In the genomic region with DNA sequence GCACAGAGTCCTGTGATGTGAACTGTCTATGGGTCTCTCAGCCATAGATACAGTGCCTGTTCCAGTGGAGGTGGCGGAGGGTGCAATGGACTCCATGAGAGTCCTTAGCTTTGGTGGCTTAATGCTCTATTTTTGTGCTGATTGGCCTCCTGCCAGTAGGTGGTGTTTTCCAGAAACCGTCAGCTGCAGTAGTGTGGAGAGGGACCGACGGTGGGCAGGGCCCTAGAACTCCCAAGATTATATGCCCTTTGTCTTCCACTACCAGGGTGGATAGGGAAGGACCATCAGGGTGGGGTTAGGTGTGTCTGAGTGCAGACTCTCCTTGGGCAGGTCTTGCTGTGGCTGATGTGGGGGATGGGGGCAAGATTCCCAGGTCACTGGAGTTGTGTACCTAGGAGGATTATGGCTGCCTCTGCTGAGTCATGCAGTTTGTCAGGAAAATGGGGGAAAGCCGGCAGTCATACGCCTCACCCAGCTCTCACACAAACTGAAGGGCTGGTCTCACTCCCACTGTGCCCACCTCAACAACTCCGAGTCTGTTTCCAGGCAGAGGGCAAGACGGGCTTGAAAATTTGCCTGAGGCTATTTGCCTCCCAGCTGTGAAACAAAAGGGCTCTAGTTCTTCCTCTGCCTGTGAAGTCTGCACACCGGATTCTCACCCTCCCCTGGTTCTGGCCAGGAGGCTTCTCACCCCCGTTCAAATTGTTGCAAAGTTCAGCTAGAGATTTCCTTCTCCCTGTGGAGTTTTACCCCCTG, we compare ENCODE assay signal across 1 cellular context.
TF ChIP-seq lines count a peak whose summit lies in the region.

No MANE protein-coding gene starts in this region.

TF ChIP-seq in H1, 55 proteins besides CTCF, POLR2A, EP300 and RAD21:
- TF ChIP-seq RXRA (IDR thresholded peaks at IDR 0.05; ENCODE audit: insufficient read depth, low read depth, low read length) (no peak), SRF (IDR thresholded peaks at IDR 0.05; ENCODE audit: low read depth, low read length) (no peak), SP1 (IDR thresholded peaks at IDR 0.05; ENCODE audit: low read depth, low read length) (no peak), ATF2 (IDR thresholded peaks at IDR 0.05; ENCODE audit: low read length) (no peak), EZH2 (IDR thresholded peaks at IDR 0.05; ENCODE audit: low read depth, low read length, severe bottlenecking) (no peak), SIN3A (conservative IDR thresholded peaks at IDR 0.05 in 1 of 2, IDR thresholded peaks at IDR 0.05 in 1 of 2; ENCODE audit: low read depth in 1 of 2, low read length in 2 of 2) (no peak), TCF12 (IDR thresholded peaks at IDR 0.05; ENCODE audit: low read depth, low read length) (no peak), SIX5 (IDR thresholded peaks at IDR 0.05; ENCODE audit: low read depth, low read length) (no peak), POU5F1 (IDR thresholded peaks at IDR 0.05; ENCODE audit: low read depth, low read length) (no peak), KDM1A (IDR thresholded peaks at IDR 0.05; ENCODE audit: borderline replicate concordance, low read length) (no peak), CEBPB (IDR thresholded peaks at IDR 0.05; ENCODE audit: low read depth, low read length) (no peak), CBX5 (IDR thresholded peaks at IDR 0.05; ENCODE audit: low read depth, low read length) (no peak), SUZ12 (IDR thresholded peaks at IDR 0.05; ENCODE audit: low read length) (no peak), ASH2L (IDR thresholded peaks at IDR 0.05; ENCODE audit: low read length) (no peak), RFX5 (IDR thresholded peaks at IDR 0.05; ENCODE audit: borderline replicate concordance, low read depth, low read length) (no peak), TAF7 (optimal IDR thresholded peaks at IDR 0.05; ENCODE audit: borderline replicate concordance, low read depth, low read length) (no peak), CTBP2 (IDR thresholded peaks at IDR 0.05; ENCODE audit: borderline replicate concordance, insufficient read depth, insufficient read length, low read length) (no peak)
- TF ChIP-seq, protein P1, sequence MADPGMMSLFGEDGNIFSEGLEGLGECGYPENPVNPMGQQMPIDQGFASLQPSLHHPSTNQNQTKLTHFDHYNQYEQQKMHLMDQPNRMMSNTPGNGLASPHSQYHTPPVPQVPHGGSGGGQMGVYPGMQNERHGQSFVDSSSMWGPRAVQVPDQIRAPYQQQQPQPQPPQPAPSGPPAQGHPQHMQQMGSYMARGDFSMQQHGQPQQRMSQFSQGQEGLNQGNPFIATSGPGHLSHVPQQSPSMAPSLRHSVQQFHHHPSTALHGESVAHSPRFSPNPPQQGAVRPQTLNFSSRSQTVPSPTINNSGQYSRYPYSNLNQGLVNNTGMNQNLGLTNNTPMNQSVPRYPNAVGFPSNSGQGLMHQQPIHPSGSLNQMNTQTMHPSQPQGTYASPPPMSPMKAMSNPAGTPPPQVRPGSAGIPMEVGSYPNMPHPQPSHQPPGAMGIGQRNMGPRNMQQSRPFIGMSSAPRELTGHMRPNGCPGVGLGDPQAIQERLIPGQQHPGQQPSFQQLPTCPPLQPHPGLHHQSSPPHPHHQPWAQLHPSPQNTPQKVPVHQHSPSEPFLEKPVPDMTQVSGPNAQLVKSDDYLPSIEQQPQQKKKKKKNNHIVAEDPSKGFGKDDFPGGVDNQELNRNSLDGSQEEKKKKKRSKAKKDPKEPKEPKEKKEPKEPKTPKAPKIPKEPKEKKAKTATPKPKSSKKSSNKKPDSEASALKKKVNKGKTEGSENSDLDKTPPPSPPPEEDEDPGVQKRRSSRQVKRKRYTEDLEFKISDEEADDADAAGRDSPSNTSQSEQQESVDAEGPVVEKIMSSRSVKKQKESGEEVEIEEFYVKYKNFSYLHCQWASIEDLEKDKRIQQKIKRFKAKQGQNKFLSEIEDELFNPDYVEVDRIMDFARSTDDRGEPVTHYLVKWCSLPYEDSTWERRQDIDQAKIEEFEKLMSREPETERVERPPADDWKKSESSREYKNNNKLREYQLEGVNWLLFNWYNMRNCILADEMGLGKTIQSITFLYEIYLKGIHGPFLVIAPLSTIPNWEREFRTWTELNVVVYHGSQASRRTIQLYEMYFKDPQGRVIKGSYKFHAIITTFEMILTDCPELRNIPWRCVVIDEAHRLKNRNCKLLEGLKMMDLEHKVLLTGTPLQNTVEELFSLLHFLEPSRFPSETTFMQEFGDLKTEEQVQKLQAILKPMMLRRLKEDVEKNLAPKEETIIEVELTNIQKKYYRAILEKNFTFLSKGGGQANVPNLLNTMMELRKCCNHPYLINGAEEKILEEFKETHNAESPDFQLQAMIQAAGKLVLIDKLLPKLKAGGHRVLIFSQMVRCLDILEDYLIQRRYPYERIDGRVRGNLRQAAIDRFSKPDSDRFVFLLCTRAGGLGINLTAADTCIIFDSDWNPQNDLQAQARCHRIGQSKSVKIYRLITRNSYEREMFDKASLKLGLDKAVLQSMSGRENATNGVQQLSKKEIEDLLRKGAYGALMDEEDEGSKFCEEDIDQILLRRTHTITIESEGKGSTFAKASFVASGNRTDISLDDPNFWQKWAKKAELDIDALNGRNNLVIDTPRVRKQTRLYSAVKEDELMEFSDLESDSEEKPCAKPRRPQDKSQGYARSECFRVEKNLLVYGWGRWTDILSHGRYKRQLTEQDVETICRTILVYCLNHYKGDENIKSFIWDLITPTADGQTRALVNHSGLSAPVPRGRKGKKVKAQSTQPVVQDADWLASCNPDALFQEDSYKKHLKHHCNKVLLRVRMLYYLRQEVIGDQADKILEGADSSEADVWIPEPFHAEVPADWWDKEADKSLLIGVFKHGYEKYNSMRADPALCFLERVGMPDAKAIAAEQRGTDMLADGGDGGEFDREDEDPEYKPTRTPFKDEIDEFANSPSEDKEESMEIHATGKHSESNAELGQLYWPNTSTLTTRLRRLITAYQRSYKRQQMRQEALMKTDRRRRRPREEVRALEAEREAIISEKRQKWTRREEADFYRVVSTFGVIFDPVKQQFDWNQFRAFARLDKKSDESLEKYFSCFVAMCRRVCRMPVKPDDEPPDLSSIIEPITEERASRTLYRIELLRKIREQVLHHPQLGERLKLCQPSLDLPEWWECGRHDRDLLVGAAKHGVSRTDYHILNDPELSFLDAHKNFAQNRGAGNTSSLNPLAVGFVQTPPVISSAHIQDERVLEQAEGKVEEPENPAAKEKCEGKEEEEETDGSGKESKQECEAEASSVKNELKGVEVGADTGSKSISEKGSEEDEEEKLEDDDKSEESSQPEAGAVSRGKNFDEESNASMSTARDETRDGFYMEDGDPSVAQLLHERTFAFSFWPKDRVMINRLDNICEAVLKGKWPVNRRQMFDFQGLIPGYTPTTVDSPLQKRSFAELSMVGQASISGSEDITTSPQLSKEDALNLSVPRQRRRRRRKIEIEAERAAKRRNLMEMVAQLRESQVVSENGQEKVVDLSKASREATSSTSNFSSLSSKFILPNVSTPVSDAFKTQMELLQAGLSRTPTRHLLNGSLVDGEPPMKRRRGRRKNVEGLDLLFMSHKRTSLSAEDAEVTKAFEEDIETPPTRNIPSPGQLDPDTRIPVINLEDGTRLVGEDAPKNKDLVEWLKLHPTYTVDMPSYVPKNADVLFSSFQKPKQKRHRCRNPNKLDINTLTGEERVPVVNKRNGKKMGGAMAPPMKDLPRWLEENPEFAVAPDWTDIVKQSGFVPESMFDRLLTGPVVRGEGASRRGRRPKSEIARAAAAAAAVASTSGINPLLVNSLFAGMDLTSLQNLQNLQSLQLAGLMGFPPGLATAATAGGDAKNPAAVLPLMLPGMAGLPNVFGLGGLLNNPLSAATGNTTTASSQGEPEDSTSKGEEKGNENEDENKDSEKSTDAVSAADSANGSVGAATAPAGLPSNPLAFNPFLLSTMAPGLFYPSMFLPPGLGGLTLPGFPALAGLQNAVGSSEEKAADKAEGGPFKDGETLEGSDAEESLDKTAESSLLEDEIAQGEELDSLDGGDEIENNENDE (IDR thresholded peaks at IDR 0.05; ENCODE audit: insufficient replicate concordance, low read length), result no peak
